Comparison of ENCODE assay signal across 21 cellular contexts in the genomic region with DNA sequence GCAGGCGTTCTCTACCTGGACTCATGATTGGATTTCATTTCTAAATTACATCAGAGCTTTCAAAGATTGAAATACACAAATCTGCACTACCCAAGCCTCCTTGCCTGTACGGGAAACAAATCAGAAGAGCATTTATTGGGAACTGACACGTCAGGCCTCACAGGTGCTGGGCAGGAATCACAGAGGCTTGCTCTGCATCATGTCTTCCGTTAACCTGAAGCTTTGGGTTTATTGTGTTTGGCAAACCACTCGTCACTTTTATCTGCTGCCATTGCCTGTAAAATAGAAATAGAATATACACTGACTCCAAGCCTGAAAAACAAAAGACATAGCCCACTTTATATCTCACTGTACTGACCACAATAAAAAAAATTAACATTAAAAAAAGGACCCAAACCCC. TPM values are rescaled to one million over a fixed set of nuclear protein-coding genes. Genes with fewer than 3 reads are reported as not detected.
DNase-seq lines count a peak whose midpoint lies in the region; ATAC-seq and TF ChIP-seq lines count a peak whose summit lies in the region.
"Had no signal": no experiment of that assay in that cellular context is flagged by ENCODE, and none has a peak within 500 bp of the region (broad histone marks: within the 10 kb centered on the region; RNA-seq: fewer than 3 reads in every experiment).

No MANE protein-coding gene starts in this region.

- intact Hi-C loops in Right ventricle myocardium superior (cut with DNase I) (no loop called here), cardiac septum (cut with DNase I) (no loop called here), left ventricle myocardium inferior (cut with micrococcal nuclease) (no loop called here), left ventricle myocardium superior (cut with micrococcal nuclease) (no loop called here), prostate gland (cut with DNase I) (no loop called here)

- peaks cover 60% of the 10 kb centered on the region for H3K36me3 ChIP-seq in left ventricle myocardium inferior
- H3K36me3 ChIP-seq in prostate gland, result no peaks in the 10 kb centered on the region
- H3K36me3 ChIP-seq: BE2C had no signal

- ATAC-seq in Right ventricle myocardium superior (ENCODE audit: poor library complexity) (peak; percentile 14), left ventricle myocardium superior (no peak)
- ATAC-seq: GM12878, GM23338, HCT116 had no signal

- DNase-seq in Right ventricle myocardium superior (no peak), cardiac septum (ENCODE audit: low spot score) (no peak), left ventricle myocardium inferior (no peak), left ventricle myocardium superior (no peak), prostate gland (ENCODE audit: low spot score) (peak; percentile 54), NCI-H2081 (lab: John Stamatoyannopoulos, UW) (no peak), NCI-H226 (no peak)
- DNase-seq: AML-193; BE2C; CD4-positive, alpha-beta T cell; CD8-positive, alpha-beta memory T cell; DMS 273 treated with DMSO at 0.1 percent for 48 hours; DMS79; EL; GDM1; H9 had no signal

- WGBS in prostate gland, result 34% methylated on average over 5 of the region's 5 CpGs

- H3K27ac ChIP-seq in left ventricle myocardium inferior (replicated peaks) (peak overlapping the region; percentile 68), prostate gland (peak overlapping the region; percentile 38 to 54)
- H3K27ac ChIP-seq: 22Rv1; BLaER1 treated with 17β-estradiol and CSF1 and Interleukin-3, amounts not matched to agents 10 nM and 100 nM had no signal

- H3K9me3 ChIP-seq in left ventricle myocardium inferior (replicated peaks), result no peaks in the 10 kb centered on the region
- H3K9me3 ChIP-seq in prostate gland, result no peaks in the 10 kb centered on the region
- H3K9me3 ChIP-seq: BE2C; BLaER1 treated with 17β-estradiol and CSF1 and Interleukin-3, amounts not matched to agents 10 nM and 100 nM had no signal

- H3K4me3 ChIP-seq in left ventricle myocardium inferior (no peak overlapping the region), prostate gland (no peak overlapping the region)
- H3K4me3 ChIP-seq: BLaER1 treated with 17β-estradiol and CSF1 and Interleukin-3, amounts not matched to agents 10 nM and 100 nM; GM12878; GM23338 had no signal

- H3K4me1 ChIP-seq in left ventricle myocardium inferior (peaks cover 18% of the 10 kb centered on the region), prostate gland (replicated peaks) (no peaks in the 10 kb centered on the region)
- H3K4me1 ChIP-seq: BE2C; BLaER1 treated with 17β-estradiol and CSF1 and Interleukin-3, amounts not matched to agents 10 nM and 100 nM had no signal

- TF ChIP-seq CTCF in left ventricle myocardium inferior (IDR thresholded peaks at IDR 0.05; ENCODE audit: borderline replicate concordance) (no peak), prostate gland (IDR thresholded peaks at IDR 0.05) (no peak)

- no peak for TF ChIP-seq POLR2A in prostate gland (IDR thresholded peaks at IDR 0.05)

- H3K27me3 ChIP-seq in left ventricle myocardium inferior (ENCODE audit: low read depth) (no peaks in the 10 kb centered on the region), prostate gland (replicated peaks; ENCODE audit: insufficient read depth) (no peaks in the 10 kb centered on the region)
- H3K27me3 ChIP-seq: BE2C; BLaER1 treated with 17β-estradiol and CSF1 and Interleukin-3, amounts not matched to agents 10 nM and 100 nM had no signal

RNA-seq across cellular contexts. Expression of gene GEMIN4, which starts 7.9 kb away (rescaled TPM):
- 12.2 TPM for total RNA-seq in Right ventricle myocardium superior
- 10.9 TPM for total RNA-seq in cardiac septum
- total RNA-seq in left ventricle myocardium inferior, result 11.1 TPM
- 14.1 TPM for total RNA-seq in left ventricle myocardium superior
- 10 to 100 TPM; 27.9 to 33.1 TPM for total RNA-seq in prostate gland

RNA-seq across cellular contexts. Expression of gene GLOD4, which starts 22.1 kb away (rescaled TPM):
- total RNA-seq in Right ventricle myocardium superior (25.1 TPM), cardiac septum (33.8 TPM), left ventricle myocardium inferior (26.5 TPM), left ventricle myocardium superior (29.9 TPM), prostate gland (100 to 1,000 TPM in 1 of 2 donors, 10 to 100 TPM in 1; 72.4 to 113 TPM)

RNA-seq across cellular contexts. Expression of gene MRM3, which starts 22.2 kb away (rescaled TPM):
- 21.0 TPM for total RNA-seq in Right ventricle myocardium superior
- total RNA-seq in cardiac septum, result 15.9 TPM
- 18.7 TPM for total RNA-seq in left ventricle myocardium inferior
- total RNA-seq in left ventricle myocardium superior, result 22.4 TPM
- total RNA-seq in prostate gland, result 10 to 100 TPM; 15.1 to 22.3 TPM

RNA-seq across cellular contexts. Expression of gene TLCD3A, which starts 27.6 kb away (rescaled TPM):
- total RNA-seq in Right ventricle myocardium superior (2.0 TPM), cardiac septum (5.1 TPM), left ventricle myocardium inferior (1.5 TPM), left ventricle myocardium superior (2.3 TPM), prostate gland (10 to 100 TPM in 1 of 2 donors, 1 to 10 TPM in 1; 8.1 to 12.0 TPM)

RNA-seq across cellular contexts. Expression of gene VPS53, which starts 45.3 kb away (rescaled TPM):
- 26.3 TPM for total RNA-seq in Right ventricle myocardium superior
- total RNA-seq in cardiac septum, result 44.5 TPM
- total RNA-seq in left ventricle myocardium inferior, result 30.7 TPM
- total RNA-seq in left ventricle myocardium superior, result 35.4 TPM
- total RNA-seq in prostate gland, result 10 to 100 TPM; 24.5 to 64.4 TPM
